ENCODE assay signal across 22 cellular contexts in genomic region chr2:101262142-101262541, GRCh38. TPM values are rescaled to one million over a fixed set of nuclear protein-coding genes. Genes with fewer than 3 reads are reported as not detected.
DNase-seq lines count a peak whose midpoint lies in the region; ATAC-seq, FAIRE-seq and TF ChIP-seq lines count a peak whose summit lies in the region.
"Had no signal": no experiment of that assay in that cellular context is flagged by ENCODE, and none has a peak within 500 bp of the region (broad histone marks: within the 10 kb centered on the region; RNA-seq: fewer than 3 reads in every experiment).

No MANE protein-coding gene starts in this region.

- in situ Hi-C loops in HepG2 (cut with HindIII; ENCODE audit: extremely low pct_ligation_motif_present, low pct_unique_long_range_greater_than_20kb), result no loop called here

- TF ChIP-seq EP300 in HepG2 (IDR thresholded peaks at IDR 0.05; ENCODE audit: low read depth in 2 of 2, low read length in 2 of 2), result no peak
- TF ChIP-seq EP300 in HepG2 (CRISPR knock-in tag; IDR thresholded peaks at IDR 0.05; ENCODE audit: borderline replicate concordance), result no peak

- H3K4me2 ChIP-seq in HepG2 (ENCODE audit: low read depth, low read length) (no peak overlapping the region), PC-9 (no peak overlapping the region)
- H3K4me2 ChIP-seq: SK-N-SH had no signal

- intact Hi-C loops in HepG2 (cut with micrococcal nuclease; ENCODE audit: unreplicated experiment) (no loop called here), right lobe of liver (cut with DNase I) (no loop called here), left ventricle myocardium superior (cut with micrococcal nuclease) (no loop called here), PC-9 (cut with micrococcal nuclease; ENCODE audit: unreplicated experiment) (loop anchor here (10.0 kb wide), 1 partner anchor 1183 kb away; no protein-coding TSS in a partner anchor)

- peak overlapping the region; percentile 84 for H3K27ac Mint-ChIP-seq in central memory CD8-positive, alpha-beta T cell (ENCODE audit: low read depth)

- H3K9me3 Mint-ChIP-seq in central memory CD8-positive, alpha-beta T cell, result no peaks in the 10 kb centered on the region

- no peaks in the 10 kb centered on the region for H3K27me3 ChIP-seq in HepG2 (ENCODE audit: control insufficient read depth in 1 of 2, insufficient read depth in 2 of 2, low read length in 2 of 2)
- no peaks in the 10 kb centered on the region for H3K27me3 ChIP-seq in right lobe of liver
- no peaks in the 10 kb centered on the region for H3K27me3 ChIP-seq in PC-9 (ENCODE audit: insufficient read depth, low read depth)
- H3K27me3 ChIP-seq: Peyer's patch had no signal

- no TSS peak for BruUV-seq in HepG2 (replicated peaks; lab: Mats Ljungman, UMichigan)
- BruUV-seq in PC-9 (replicated peaks; lab: Mats Ljungman, UMichigan), result no TSS peak

- no peaks in the 10 kb centered on the region for H4K20me1 ChIP-seq in HepG2 (ENCODE audit: insufficient read depth, low read length)
- peaks cover 29% of the 10 kb centered on the region; the same call in 1 of the 2 replicates for H4K20me1 ChIP-seq in PC-9 (ENCODE audit: insufficient read depth)

- H2AFZ ChIP-seq in HepG2 (ENCODE audit: low read length) (no peak overlapping the region), PC-9 (no peak overlapping the region)

- no peaks in the 10 kb centered on the region for H3K9me3 ChIP-seq in HepG2 (ENCODE audit: low read length)
- H3K9me3 ChIP-seq in right lobe of liver, result no peaks in the 10 kb centered on the region
- H3K9me3 ChIP-seq in PC-9 (ENCODE audit: insufficient read depth, low read depth), result no peaks in the 10 kb centered on the region
- H3K9me3 ChIP-seq: Peyer's patch, SK-N-SH had no signal

- H3K27ac ChIP-seq in HepG2 (ENCODE audit: extremely low read length, insufficient read depth, low read length) (peak overlapping the region; percentile 75), right lobe of liver (no peak overlapping the region), PC-9 (no peak overlapping the region)
- H3K27ac ChIP-seq: HL-60, Peyer's patch had no signal

- no peak overlapping the region for H3K4me3 Mint-ChIP-seq in central memory CD8-positive, alpha-beta T cell

- TF ChIP-seq POLR2A in HepG2 (IDR thresholded peaks at IDR 0.05; ENCODE audit: insufficient read depth in 1 of 2, low read depth in 2 of 2, low read length in 2 of 2), result no peak
- no peak for TF ChIP-seq POLR2A in right lobe of liver (IDR thresholded peaks at IDR 0.05)

- ATAC-seq in HepG2 (no peak), right lobe of liver (no peak), left ventricle myocardium superior (peak; percentile 57), HG03520 (IDR thresholded peaks at IDR 0.05; ENCODE audit: unreplicated experiment) (no peak)
- no peak for ATAC-seq in central memory CD8-positive, alpha-beta T cell (replicated peaks; ENCODE audit: extremely low read depth, poor library complexity, severe bottlenecking)

- no peaks in the 10 kb centered on the region for H3K9me2 ChIP-seq in PC-9 (ENCODE audit: insufficient read depth)
- H3K9me2 ChIP-seq: SK-N-SH had no signal

- no peak for TF ChIP-seq RAD21 in HepG2 (CRISPR knock-in tag; IDR thresholded peaks at IDR 0.05)

- DNase-seq in HepG2 (ENCODE audit: low spot score), result no peak
- no peak for DNase-seq in right lobe of liver
- DNase-seq in central memory CD8-positive, alpha-beta T cell (ENCODE audit: low spot score in 2 of 2), result no peak
- DNase-seq in left ventricle myocardium superior, result no peak
- no peak for DNase-seq in OCI-M2 (lab: John Stamatoyannopoulos, UW; ENCODE audit: unreplicated experiment)
- no peak for DNase-seq in PC-9
- DNase-seq: C1 segment of cervical spinal cord, Calu3, DMS79 treated with DMSO at 0.1 percent for 48 hours, GF-D8, NCI-H1048, NCI-H1417, NCI-H1694, NCI-H2081, NCI-H2227 treated with DMSO at 0.1 percent for 48 hours, NCI-H526 treated with DMSO at 0.1 percent for 48 hours, Peyer's patch, SK-N-SH had no signal

- peaks cover 39% of the 10 kb centered on the region for H3F3A ChIP-seq in PC-9 (ENCODE audit: insufficient read depth, low read depth)

- H3K4me1 ChIP-seq in HepG2 (ENCODE audit: insufficient read depth, low read length), result peaks cover 87% of the 10 kb centered on the region
- H3K4me1 ChIP-seq in right lobe of liver, result no peaks in the 10 kb centered on the region
- H3K4me1 ChIP-seq in PC-9 (replicated peaks; ENCODE audit: insufficient read depth), result peaks cover 15% of the 10 kb centered on the region

- H3K36me3 ChIP-seq in HepG2 (replicated peaks in 1 of 2; ENCODE audit: control insufficient read depth in 1 of 2, insufficient read depth in 2 of 2, low read length in 2 of 2), result peaks cover 30 to 78% of the 10 kb centered on the region in 2 experiments
- peaks cover 0 to 55% (median 11%) of the 10 kb centered on the region in 4 donors for H3K36me3 ChIP-seq in right lobe of liver
- H3K36me3 ChIP-seq in PC-9 (ENCODE audit: low read depth), result peaks cover 62% of the 10 kb centered on the region

- no peak overlapping the region for H3K9ac ChIP-seq in HepG2 (ENCODE audit: insufficient read depth, low read depth, low read length)
- H3K9ac ChIP-seq: SK-N-SH had no signal

- CTCF ChIA-PET in HepG2 (lab: Yijun Ruan, JAX; ENCODE audit: low intra/inter-chr PET ratio, low total read pairs) (no interaction called here), PC-9 (lab: Charles Lee) (no interaction called here)

- POLR2A ChIA-PET in HepG2 (lab: Yijun Ruan, JAX) (interaction anchor here (1.5 kb wide), 1 partner anchor 10 kb away, joined by 7 read pairs; no protein-coding TSS in a partner anchor), PC-9 (lab: Charles Lee; ENCODE audit: unreplicated experiment) (interaction anchor here (0.7 kb wide), 1 partner anchor 9 kb away, joined by 4 read pairs; no protein-coding TSS in a partner anchor)

- no peak overlapping the region for H3K4me3 ChIP-seq in HepG2 (replicated peaks in 1 of 3; ENCODE audit: insufficient read depth in 1 of 3, low read depth in 2 of 3, low read length in 3 of 3)
- H3K4me3 ChIP-seq in right lobe of liver, result no peak overlapping the region
- no peak overlapping the region for H3K4me3 ChIP-seq in PC-9
- H3K4me3 ChIP-seq: Peyer's patch had no signal

- H3K79me2 ChIP-seq in HepG2 (ENCODE audit: insufficient read depth, low read length) (peaks cover 58% of the 10 kb centered on the region), PC-9 (ENCODE audit: low read depth) (peaks cover 43% of the 10 kb centered on the region)

- FAIRE-seq in HepG2 (lab: Jason Lieb, UNC), result no peak
- FAIRE-seq: GM12892, H54 had no signal

- no peaks in the 10 kb centered on the region for H3K27me3 Mint-ChIP-seq in central memory CD8-positive, alpha-beta T cell

- TF ChIP-seq CTCF in HepG2 (CRISPR knock-in tag; IDR thresholded peaks at IDR 0.05), result no peak
- no peak for TF ChIP-seq CTCF in right lobe of liver (IDR thresholded peaks at IDR 0.05)
- TF ChIP-seq CTCF in PC-9 (conservative IDR thresholded peaks at IDR 0.05), result no peak

- WGBS in HepG2 (ENCODE audit: low lambda C conversion rate), result 98% methylated on average over 4 of the region's 4 CpGs
- 92% methylated on average over 4 of the region's 4 CpGs for WGBS in right lobe of liver (ENCODE audit: insufficient coverage, low coverage, low lambda C conversion rate, missing lambda C conversion rate)

- H3K36me3 Mint-ChIP-seq in central memory CD8-positive, alpha-beta T cell (ENCODE audit: insufficient read depth), result peaks cover 71% of the 10 kb centered on the region

- H3K4me1 Mint-ChIP-seq in central memory CD8-positive, alpha-beta T cell, result peaks cover 34% of the 10 kb centered on the region

RNA-seq across cellular contexts. Expression of gene CNOT11, which starts 9.5 kb away (rescaled TPM):
- total RNA-seq in HepG2 (2016; rRNA removed; fragmentation: Illumina TruSeq; extraction: Trizol), result 100 and 114 TPM in 2 replicates
- 34.2 and 39.4 TPM in 2 replicates for total RNA-seq in HepG2 (2016; cell fraction: cytosol; rRNA removed; fragmentation: Illumina TruSeq; extraction: Trizol; ENCODE audit: low read depth)
- 93.7 and 119 TPM in 2 replicates for total RNA-seq in HepG2 (2016; cell fraction: insoluble cytoplasmic fraction; rRNA removed; fragmentation: Illumina TruSeq; extraction: Trizol)
- 65.8 and 70.3 TPM in 2 replicates for total RNA-seq in HepG2 (2016; cell fraction: membrane; rRNA removed; fragmentation: Illumina TruSeq; extraction: Trizol)
- total RNA-seq in HepG2 (2016; cell fraction: nucleus; rRNA removed; fragmentation: Illumina TruSeq; extraction: Trizol), result 79.5 and 91.1 TPM in 2 replicates
- 202 and 209 TPM in 2 replicates for polyA plus RNA-seq in HepG2 (2011; rRNA removed)
- 91.7 and 128 TPM in 2 replicates for polyA plus RNA-seq in HepG2 (2011; cell fraction: cytosol; rRNA removed)
- 359 and 415 TPM in 2 replicates for polyA plus RNA-seq in HepG2 (2011; cell fraction: nucleus; rRNA removed)
- polyA plus RNA-seq in HepG2 (2012), result 100 and 126 TPM in 2 replicates
- polyA plus RNA-seq in HepG2 (2016; cell fraction: cytosol; fragmentation: Illumina TruSeq; extraction: Trizol; ENCODE audit: low read depth), result 35.1 and 35.8 TPM in 2 replicates
- 160 and 184 TPM in 2 replicates for polyA plus RNA-seq in HepG2 (2016; cell fraction: insoluble cytoplasmic fraction; fragmentation: Illumina TruSeq; extraction: Trizol; ENCODE audit: low read depth)
- polyA plus RNA-seq in HepG2 (2016; cell fraction: membrane; fragmentation: Illumina TruSeq; extraction: Trizol; ENCODE audit: low read depth), result 62.2 and 66.8 TPM in 2 replicates
- polyA plus RNA-seq in HepG2 (2016; cell fraction: nucleus; fragmentation: Illumina TruSeq; extraction: Trizol; ENCODE audit: insufficient read depth, low read depth), result 277 TPM in 2 replicates
- polyA minus RNA-seq in HepG2 (2011; rRNA and poly(A)+ RNA removed; ENCODE audit: low replicate concordance), result 74.3 and 87.7 TPM in 2 replicates
- polyA minus RNA-seq in HepG2 (2011; cell fraction: cytosol; rRNA and poly(A)+ RNA removed), result 102 and 132 TPM in 2 replicates
- 80.2 and 123 TPM in 2 replicates for polyA minus RNA-seq in HepG2 (2011; cell fraction: nucleus; rRNA and poly(A)+ RNA removed)
- total RNA-seq in right lobe of liver, result 10 to 100 TPM; 17.0 to 28.5 (median 21.5) TPM
- total RNA-seq in left ventricle myocardium superior, result 37.4 TPM
- 39.0 and 60.6 TPM in 2 replicates for total RNA-seq in PC-9 (2021)

RNA-seq across cellular contexts. Expression of gene RNF149, which starts 46.4 kb away (rescaled TPM):
- total RNA-seq in HepG2 (2016; rRNA removed; fragmentation: Illumina TruSeq; extraction: Trizol), result 45.7 and 109 TPM in 2 replicates
- 31.6 and 37.7 TPM in 2 replicates for total RNA-seq in HepG2 (2016; cell fraction: cytosol; rRNA removed; fragmentation: Illumina TruSeq; extraction: Trizol; ENCODE audit: low read depth)
- 40.9 and 111 TPM in 2 replicates for total RNA-seq in HepG2 (2016; cell fraction: insoluble cytoplasmic fraction; rRNA removed; fragmentation: Illumina TruSeq; extraction: Trizol)
- 40.3 and 50.9 TPM in 2 replicates for total RNA-seq in HepG2 (2016; cell fraction: membrane; rRNA removed; fragmentation: Illumina TruSeq; extraction: Trizol)
- 138 and 175 TPM in 2 replicates for total RNA-seq in HepG2 (2016; cell fraction: nucleus; rRNA removed; fragmentation: Illumina TruSeq; extraction: Trizol)
- polyA plus RNA-seq in HepG2 (2011; rRNA removed), result 87.2 and 87.6 TPM in 2 replicates
- polyA plus RNA-seq in HepG2 (2011; cell fraction: cytosol; rRNA removed), result 33.2 and 46.3 TPM in 2 replicates
- polyA plus RNA-seq in HepG2 (2011; cell fraction: nucleus; rRNA removed), result 67.6 and 82.1 TPM in 2 replicates
- polyA plus RNA-seq in HepG2 (2012), result 91.6 and 103 TPM in 2 replicates
- polyA plus RNA-seq in HepG2 (2016; cell fraction: cytosol; fragmentation: Illumina TruSeq; extraction: Trizol; ENCODE audit: low read depth), result 12.2 and 15.7 TPM in 2 replicates
- 37.5 and 38.4 TPM in 2 replicates for polyA plus RNA-seq in HepG2 (2016; cell fraction: insoluble cytoplasmic fraction; fragmentation: Illumina TruSeq; extraction: Trizol; ENCODE audit: low read depth)
- 22.7 and 27.3 TPM in 2 replicates for polyA plus RNA-seq in HepG2 (2016; cell fraction: membrane; fragmentation: Illumina TruSeq; extraction: Trizol; ENCODE audit: low read depth)
- polyA plus RNA-seq in HepG2 (2016; cell fraction: nucleus; fragmentation: Illumina TruSeq; extraction: Trizol; ENCODE audit: insufficient read depth, low read depth), result 273 and 274 TPM in 2 replicates
- polyA minus RNA-seq in HepG2 (2011; rRNA and poly(A)+ RNA removed; ENCODE audit: low replicate concordance), result 41.3 and 47.7 TPM in 2 replicates
- polyA minus RNA-seq in HepG2 (2011; cell fraction: cytosol; rRNA and poly(A)+ RNA removed), result 41.9 and 57.0 TPM in 2 replicates
- 147 and 171 TPM in 2 replicates for polyA minus RNA-seq in HepG2 (2011; cell fraction: nucleus; rRNA and poly(A)+ RNA removed)
- 10 to 100 TPM; 20.3 to 45.4 (median 32.2) TPM for total RNA-seq in right lobe of liver
- total RNA-seq in left ventricle myocardium superior, result 16.6 TPM
- total RNA-seq in PC-9 (2021), result 58.6 and 71.6 TPM in 2 replicates
